Comparison of ENCODE assay signal across 10 cellular contexts in genomic region chr17:77128895-77129567, GRCh38. TPM values are rescaled to one million over a fixed set of nuclear protein-coding genes. Genes with fewer than 3 reads are reported as not detected.
A peak's percentile ranks its signal among the peaks of the same experiment; 100 is the strongest.
DNase-seq lines count a peak whose midpoint lies in the region; ATAC-seq and TF ChIP-seq lines count a peak whose summit lies in the region.
"Had no signal": no experiment of that assay in that cellular context is flagged by ENCODE, and none has a peak within 500 bp of the region (broad histone marks: within the 10 kb centered on the region; RNA-seq: fewer than 3 reads in every experiment).

No MANE protein-coding gene starts in this region.

- H3K9me3 ChIP-seq in adrenal gland (replicated peaks in 1 of 3) = no peaks in the 10 kb centered on the region
- no peaks in the 10 kb centered on the region for H3K9me3 ChIP-seq in right lobe of liver

- peak overlapping the region; percentile 67 for H3K27ac Mint-ChIP-seq in activated CD4-positive, alpha-beta T cell treated with anti-CD3 and anti-CD28 coated beads for 36 hours

- no peak for DNase-seq in activated CD4-positive, alpha-beta T cell treated with anti-CD3 and anti-CD28 coated beads for 36 hours
- no peak for DNase-seq in activated CD4-positive, alpha-beta T cell treated with anti-CD3 and anti-CD28 coated beads for 1 hour
- DNase-seq in adrenal gland (no peak), right lobe of liver (no peak), substantia nigra (lab: John Stamatoyannopoulos, UW) (no peak), NCI-H128 (lab: John Stamatoyannopoulos, UW; ENCODE audit: unreplicated experiment) (no peak)
- DNase-seq: amniotic stem cell, GOT3 had no signal

- H3K27me3 ChIP-seq in adrenal gland = no peaks in the 10 kb centered on the region
- H3K27me3 ChIP-seq in right lobe of liver = no peaks in the 10 kb centered on the region

- TF ChIP-seq POLR2A in adrenal gland (IDR thresholded peaks at IDR 0.05) (no peak), right lobe of liver (IDR thresholded peaks at IDR 0.05) (no peak)

- peaks cover 21 to 52% of the 10 kb centered on the region in 2 donors for H3K4me1 ChIP-seq in adrenal gland (replicated peaks in 1 of 2)
- H3K4me1 ChIP-seq in right lobe of liver = no peaks in the 10 kb centered on the region

- no peaks in the 10 kb centered on the region for H3K27me3 Mint-ChIP-seq in activated CD4-positive, alpha-beta T cell treated with anti-CD3 and anti-CD28 coated beads for 36 hours

- H3K4me1 Mint-ChIP-seq in activated CD4-positive, alpha-beta T cell treated with anti-CD3 and anti-CD28 coated beads for 36 hours = peaks cover 27% of the 10 kb centered on the region

- WGBS in adrenal gland, 4 donors = 58 to 71% (median 66%) methylated on average over 10 of the region's 10 CpGs
- WGBS in right lobe of liver (ENCODE audit: insufficient coverage, low coverage, low lambda C conversion rate, missing lambda C conversion rate) = 63% methylated on average over 9 of the region's 10 CpGs

- H3K9me3 Mint-ChIP-seq in activated CD4-positive, alpha-beta T cell treated with anti-CD3 and anti-CD28 coated beads for 36 hours (ENCODE audit: low read depth) = no peaks in the 10 kb centered on the region

- H3K36me3 ChIP-seq in adrenal gland (replicated peaks in 1 of 2) (no peaks in the 10 kb centered on the region), right lobe of liver (no peaks in the 10 kb centered on the region)

- CTCF ChIA-PET in activated CD4-positive, alpha-beta T cell treated with anti-CD3 and anti-CD28 coated beads for 36 hours (lab: Charles Lee) = interaction anchor here (0.6 to 1.9 kb wide), 8 partner anchors 9 to 665 kb away, joined by 3 to 8 read pairs (median 4); no protein-coding TSS in a partner anchor

- intact Hi-C loops in activated CD4-positive, alpha-beta T cell treated with anti-CD3 and anti-CD28 coated beads for 36 hours (cut with DNase I, micrococcal nuclease) = no loop called here
- intact Hi-C loops in adrenal gland (cut with DNase I) (no loop called here), right lobe of liver (cut with DNase I) (no loop called here)

- POLR2A ChIA-PET in activated CD4-positive, alpha-beta T cell treated with anti-CD3 and anti-CD28 coated beads for 36 hours (lab: Charles Lee) = no interaction called here

- H3K27ac ChIP-seq in adrenal gland (peak overlapping the region in 4 of 5 donors; percentile 22 to 87 (median 70)), right lobe of liver (peak overlapping the region in 2 of 3 donors; percentile 58 to 59), substantia nigra (ENCODE audit: low read depth, low read length, poor library complexity, severe bottlenecking) (peak overlapping the region; percentile 64)

- H3K4me3 Mint-ChIP-seq in activated CD4-positive, alpha-beta T cell treated with anti-CD3 and anti-CD28 coated beads for 36 hours = no peak overlapping the region

- no peak for ATAC-seq in activated CD4-positive, alpha-beta T cell treated with anti-CD3 and anti-CD28 coated beads for 36 hours
- ATAC-seq in right lobe of liver (no peak), GM18858 (IDR thresholded peaks at IDR 0.05; ENCODE audit: unreplicated experiment) (no peak), GM18873 (IDR thresholded peaks at IDR 0.05; ENCODE audit: low FRiP score, unreplicated experiment) (no peak)

- no peak for TF ChIP-seq CTCF in adrenal gland (IDR thresholded peaks at IDR 0.05)
- TF ChIP-seq CTCF in right lobe of liver (IDR thresholded peaks at IDR 0.05) = no peak

- no peak overlapping the region for H3K4me3 ChIP-seq in adrenal gland
- H3K4me3 ChIP-seq in right lobe of liver = no peak overlapping the region

- H3K36me3 Mint-ChIP-seq in activated CD4-positive, alpha-beta T cell treated with anti-CD3 and anti-CD28 coated beads for 36 hours (ENCODE audit: low read depth) = no peaks in the 10 kb centered on the region

RNA-seq across cellular contexts. Expression of gene SEC14L1, which starts 11.7 kb away (rescaled TPM):
- 10 to 100 TPM; 44.2 to 67.0 TPM for total RNA-seq in activated CD4-positive, alpha-beta T cell treated with anti-CD3 and anti-CD28 coated beads for 36 hours
- total RNA-seq in adrenal gland = 100 to 1,000 TPM; 130 to 255 (median 199) TPM
- polyA plus RNA-seq in adrenal gland = 100 to 1,000 TPM in 2 of 3 donors, 10 to 100 TPM in 1; 61.8 to 125 (median 119) TPM
- 10 to 100 TPM; 21.5 to 44.4 (median 24.9) TPM for total RNA-seq in right lobe of liver
